In the genomic region with DNA sequence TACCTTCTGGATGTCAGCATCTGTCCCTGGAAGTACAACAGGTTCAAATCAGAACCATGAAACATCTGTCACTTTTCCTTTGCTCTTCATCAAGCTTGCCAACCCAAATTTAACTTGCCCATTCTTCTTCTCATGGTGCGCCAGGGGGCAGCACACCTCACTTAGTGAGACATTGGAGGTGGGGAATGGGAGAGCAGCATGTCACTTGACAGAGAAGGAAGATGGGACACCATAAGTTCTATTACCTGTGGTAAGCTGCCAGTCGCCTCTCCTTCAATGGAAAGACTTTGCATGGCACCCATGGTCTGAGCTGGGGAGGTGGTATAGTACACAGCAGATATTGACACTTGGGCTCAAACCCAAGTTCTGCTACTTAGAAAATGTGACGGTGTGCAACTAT, we compare ENCODE assay signal across 9 cellular contexts. TPM values are rescaled to one million over a fixed set of nuclear protein-coding genes. Genes with fewer than 3 reads are reported as not detected.
DNase-seq lines count a peak whose midpoint lies in the region; TF ChIP-seq lines count a peak whose summit lies in the region.
"Had no signal": no experiment of that assay in that cellular context is flagged by ENCODE, and none has a peak within 500 bp of the region (broad histone marks: within the 10 kb centered on the region; RNA-seq: fewer than 3 reads in every experiment).

No MANE protein-coding gene starts in this region.

- H3K9me3 ChIP-seq in PC-9 (ENCODE audit: insufficient read depth, low read depth) = no peaks in the 10 kb centered on the region
- H3K9me3 ChIP-seq: SJSA1 had no signal

- no peak overlapping the region for H3K27ac ChIP-seq in PC-9
- H3K27ac ChIP-seq: SJSA1 had no signal

- BruUV-seq in PC-9 (replicated peaks; lab: Mats Ljungman, UMichigan) = no TSS peak

- H3K36me3 Mint-ChIP-seq in activated T-helper 1 cell treated with anti-CD3 and anti-CD28 coated beads, Interleukin-12 subunit alpha, Interleukin-12 subunit beta, Interleukin-2, Interleukin-4 antibody, amounts not matched to agents 30 ng/mL and 10 ng/mL and 1 ng/mL, durations not matched to agents 14 hours and 24 hours and 36 hours (ENCODE audit: low read depth) = peaks cover 2% of the 10 kb centered on the region

- H3F3A ChIP-seq in PC-9 (ENCODE audit: insufficient read depth, low read depth) = no peaks in the 10 kb centered on the region

- no peaks in the 10 kb centered on the region for H3K9me2 ChIP-seq in PC-9 (ENCODE audit: insufficient read depth)

- H3K36me3 ChIP-seq in PC-9 (ENCODE audit: low read depth) = no peaks in the 10 kb centered on the region
- H3K36me3 ChIP-seq: SJSA1 had no signal

- no peaks in the 10 kb centered on the region for H3K4me1 ChIP-seq in PC-9 (replicated peaks; ENCODE audit: insufficient read depth)

- no peaks in the 10 kb centered on the region for H3K79me2 ChIP-seq in PC-9 (ENCODE audit: low read depth)

- peak; percentile 32 for TF ChIP-seq CTCF in AG09319 (IDR thresholded peaks at IDR 0.05; ENCODE audit: low read depth, low read length)
- peak; percentile 47 for TF ChIP-seq CTCF in GM12865 (IDR thresholded peaks at IDR 0.05; ENCODE audit: insufficient read depth, low read depth, low read length, missing control alignments)
- TF ChIP-seq CTCF in PC-9 (conservative IDR thresholded peaks at IDR 0.05) = peak; percentile 47
- peak; percentile 6 for TF ChIP-seq CTCF in fibroblast of the aortic adventitia (IDR thresholded peaks at IDR 0.05; ENCODE audit: insufficient read depth, low read length)

- peaks cover 39% of the 10 kb centered on the region for H3K27me3 ChIP-seq in PC-9 (ENCODE audit: insufficient read depth, low read depth)
- H3K27me3 ChIP-seq: SJSA1 had no signal

- H4K20me1 ChIP-seq in PC-9 (ENCODE audit: insufficient read depth) = no peaks in the 10 kb centered on the region

- H3K4me1 Mint-ChIP-seq in activated T-helper 1 cell treated with anti-CD3 and anti-CD28 coated beads, Interleukin-12 subunit alpha, Interleukin-12 subunit beta, Interleukin-2, Interleukin-4 antibody, amounts not matched to agents 30 ng/mL and 10 ng/mL and 1 ng/mL, durations not matched to agents 14 hours and 24 hours and 36 hours (ENCODE audit: low read depth) = peaks cover 5% of the 10 kb centered on the region

- no peak overlapping the region for H3K4me3 Mint-ChIP-seq in activated T-helper 1 cell treated with anti-CD3 and anti-CD28 coated beads, Interleukin-12 subunit alpha, Interleukin-12 subunit beta, Interleukin-2, Interleukin-4 antibody, amounts not matched to agents 30 ng/mL and 10 ng/mL and 1 ng/mL, durations not matched to agents 14 hours and 24 hours and 36 hours

- no peaks in the 10 kb centered on the region for H3K27me3 Mint-ChIP-seq in activated T-helper 1 cell treated with anti-CD3 and anti-CD28 coated beads, Interleukin-12 subunit alpha, Interleukin-12 subunit beta, Interleukin-2, Interleukin-4 antibody, amounts not matched to agents 30 ng/mL and 10 ng/mL and 1 ng/mL, durations not matched to agents 14 hours and 24 hours and 36 hours (ENCODE audit: insufficient read depth)

- intact Hi-C loops in PC-9 (cut with micrococcal nuclease; ENCODE audit: unreplicated experiment) = no loop called here
- intact Hi-C loops in activated T-helper 1 cell treated with anti-CD3 and anti-CD28 coated beads, Interleukin-12 subunit alpha, Interleukin-12 subunit beta, Interleukin-2, Interleukin-4 antibody, amounts not matched to agents 30 ng/mL and 10 ng/mL and 1 ng/mL, durations not matched to agents 14 hours and 24 hours and 36 hours (cut with micrococcal nuclease) = loop anchor here (10.0 kb wide), 1 partner anchor 348 kb away; no protein-coding TSS in a partner anchor

- CTCF ChIA-PET in PC-9 (lab: Charles Lee) = interaction anchor here (0.6 kb wide), 1 partner anchor 1700 kb away, joined by 3 read pairs; no protein-coding TSS in a partner anchor

- no peak for DNase-seq in AG09319 (ENCODE audit: extremely low read depth, low read depth)
- DNase-seq in GM12865 (ENCODE audit: low read depth) = peak; percentile 59
- DNase-seq in PC-9 = no peak
- DNase-seq in fibroblast of the aortic adventitia (ENCODE audit: low read depth) = peak; percentile 21
- no peak for DNase-seq in activated T-helper 1 cell treated with anti-CD3 and anti-CD28 coated beads, Interleukin-12 subunit alpha, Interleukin-12 subunit beta, Interleukin-2, Interleukin-4 antibody, amounts not matched to agents 30 ng/mL and 10 ng/mL and 1 ng/mL, durations not matched to agents 14 hours and 24 hours and 36 hours (ENCODE audit: low spot score)
- no peak for DNase-seq in NCI-H510A (lab: John Stamatoyannopoulos, UW)
- no peak for DNase-seq in DMS153 treated with DMSO at 0.1 percent for 48 hours (lab: John Stamatoyannopoulos, UW; ENCODE audit: unreplicated experiment)
- no peak for DNase-seq in putamen (ENCODE audit: low spot score)

- no peaks in the 10 kb centered on the region for H3K9me3 Mint-ChIP-seq in activated T-helper 1 cell treated with anti-CD3 and anti-CD28 coated beads, Interleukin-12 subunit alpha, Interleukin-12 subunit beta, Interleukin-2, Interleukin-4 antibody, amounts not matched to agents 30 ng/mL and 10 ng/mL and 1 ng/mL, durations not matched to agents 14 hours and 24 hours and 36 hours

- no peak overlapping the region for H2AFZ ChIP-seq in PC-9

- H3K4me3 ChIP-seq in GM12865 (ENCODE audit: low read depth, low read length) = no peak overlapping the region
- no peak overlapping the region for H3K4me3 ChIP-seq in PC-9
- H3K4me3 ChIP-seq in fibroblast of the aortic adventitia (ENCODE audit: low read depth, low read length) = no peak overlapping the region
- H3K4me3 ChIP-seq: SJSA1 had no signal

- POLR2A ChIA-PET in PC-9 (lab: Charles Lee; ENCODE audit: unreplicated experiment) = no interaction called here

- H3K27ac Mint-ChIP-seq in activated T-helper 1 cell treated with anti-CD3 and anti-CD28 coated beads, Interleukin-12 subunit alpha, Interleukin-12 subunit beta, Interleukin-2, Interleukin-4 antibody, amounts not matched to agents 30 ng/mL and 10 ng/mL and 1 ng/mL, durations not matched to agents 14 hours and 24 hours and 36 hours = no peak overlapping the region

- no peak overlapping the region for H3K4me2 ChIP-seq in PC-9

RNA-seq across cellular contexts. Expression of a gene that starts 2.9 kb away (rescaled TPM):
- total RNA-seq in PC-9 (2021) (3.0 and 4.7 TPM in 2 replicates), fibroblast of the aortic adventitia (ENCODE audit: low replicate concordance) (0.08 and 0.99 TPM in 2 replicates)
- total RNA-seq in activated T-helper 1 cell treated with anti-CD3 and anti-CD28 coated beads, Interleukin-12 subunit alpha, Interleukin-12 subunit beta, Interleukin-2, Interleukin-4 antibody, amounts not matched to agents 30 ng/mL and 10 ng/mL and 1 ng/mL, durations not matched to agents 14 hours and 24 hours and 36 hours = not detected in 2 replicates

Comparison
In these comparisons a context has a peak if more than half of its experiments do, and no peak if none do; other contexts are left out.
1. DNase-seq: peak in GM12865 (single experiment) and fibroblast of the aortic adventitia (single experiment); none in AG09319 (single experiment), PC-9 (0 of 2), activated T-helper 1 cell treated with anti-CD3 and anti-CD28 coated beads, Interleukin-12 subunit alpha, Interleukin-12 subunit beta, Interleukin-2, Interleukin-4 antibody, amounts not matched to agents 30 ng/mL and 10 ng/mL and 1 ng/mL, durations not matched to agents 14 hours and 24 hours and 36 hours (single experiment), NCI-H510A (single experiment), DMS153 treated with DMSO at 0.1 percent for 48 hours (single experiment) and putamen (single experiment).
2. Peak in every context shown above with its lines, with median percentiles within 50 percentile points of each other: CTCF ChIP-seq.